ENCODE assay signal across 8 cellular contexts in the genomic region with DNA sequence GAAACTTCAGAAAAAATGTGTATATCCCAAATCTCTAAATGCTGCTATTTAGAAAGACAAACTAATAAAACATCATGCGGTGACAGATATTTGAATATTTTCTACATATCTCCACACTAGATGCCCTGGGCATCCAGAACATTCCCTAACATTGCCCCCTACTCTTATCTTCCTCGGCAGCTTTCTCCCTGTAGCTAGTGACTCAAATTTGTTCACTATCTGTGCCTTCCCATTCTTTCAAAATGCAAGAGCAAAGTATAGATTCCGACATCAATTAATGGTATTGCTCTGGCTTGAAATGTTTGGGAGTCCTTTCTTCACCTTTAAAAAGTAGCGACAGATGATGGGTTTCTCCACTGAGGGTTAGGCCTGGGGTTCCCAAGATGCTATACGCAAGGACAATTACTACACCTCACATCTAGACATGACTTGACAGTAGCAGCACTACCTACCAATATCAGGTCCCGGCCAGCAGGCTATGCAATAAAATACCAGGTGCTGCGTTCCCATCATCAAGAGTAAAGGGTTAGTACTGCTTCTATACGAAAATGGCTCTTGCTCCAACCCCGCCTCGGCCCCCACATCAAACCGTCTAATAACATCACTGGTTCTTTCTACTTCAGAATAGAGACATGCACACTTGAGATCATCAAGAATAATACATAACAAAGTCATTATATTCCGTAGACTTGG. TPM values are rescaled to one million over a fixed set of nuclear protein-coding genes. Genes with fewer than 3 reads are reported as not detected.
A peak's percentile ranks its signal among the peaks of the same experiment; 100 is the strongest.
DNase-seq lines count a peak whose midpoint lies in the region; ATAC-seq and TF ChIP-seq lines count a peak whose summit lies in the region.

No MANE protein-coding gene starts in this region.

- BruUV-seq in Caco-2 (replicated peaks; lab: Mats Ljungman, UMichigan): TSS peak; percentile 71

- H3K27me3 Mint-ChIP-seq in Caco-2 (ENCODE audit: insufficient read depth, unreplicated experiment): no peaks in the 10 kb centered on the region

- POLR2A ChIA-PET in Caco-2 (lab: Charles Lee): no interaction called here

- no peaks in the 10 kb centered on the region for H3K9me3 Mint-ChIP-seq in Caco-2 (ENCODE audit: unreplicated experiment)

- peak overlapping the region; percentile 92 for H3K9ac ChIP-seq in skeletal muscle satellite cell (ENCODE audit: low read depth, low read length)

- peak overlapping the region; percentile 67 for H3K4me3 ChIP-seq in Caco-2 (ENCODE audit: low read depth, low read length)
- peak overlapping the region; percentile 73; the same call in 1 of the 2 replicates for H3K4me3 ChIP-seq in iPS DF 6.9 (ENCODE audit: low read length)
- H3K4me3 ChIP-seq in skeletal muscle satellite cell (ENCODE audit: low read length): peak overlapping the region; percentile 83

- no peak for TF ChIP-seq CTCF in Caco-2 (IDR thresholded peaks at IDR 0.05; ENCODE audit: insufficient read depth in 1 of 2, low read depth in 1 of 2, low read length in 1 of 2, severe bottlenecking in 1 of 2, unreplicated experiment in 1 of 2)

- H3K27ac ChIP-seq in angular gyrus (ENCODE audit: low read depth, low read length) (peak overlapping the region; percentile 90), iPS DF 6.9 (ENCODE audit: low read length) (no peak overlapping the region)

- H3K36me3 ChIP-seq in Caco-2 (ENCODE audit: control insufficient read depth, insufficient read depth, low read length): no peaks in the 10 kb centered on the region; the same call in 1 of the 2 replicates
- H3K36me3 ChIP-seq in iPS DF 6.9 (ENCODE audit: control insufficient read depth, insufficient read depth, low read length): no peaks in the 10 kb centered on the region; the same call in 1 of the 2 replicates
- H3K36me3 ChIP-seq in skeletal muscle satellite cell (ENCODE audit: insufficient read depth, low read length): peaks cover 14% of the 10 kb centered on the region

- H3K27ac Mint-ChIP-seq in Caco-2 (ENCODE audit: unreplicated experiment): peak overlapping the region; percentile 95

- WGBS in iPS DF 6.9 (ENCODE audit: insufficient coverage, insufficient read length): no CpG with 5 or more reads among the region's 12 CpGs

- H3K4me2 ChIP-seq in skeletal muscle satellite cell (ENCODE audit: low read length): peak overlapping the region; percentile 91

- CTCF ChIA-PET in Caco-2 (lab: Charles Lee): no interaction called here

- H3K4me3 Mint-ChIP-seq in Caco-2 (ENCODE audit: unreplicated experiment): peak overlapping the region; percentile 88

- DNase-seq in Caco-2 (peak in 1 of 2 experiments; percentile 20), NCI-H526 treated with DMSO at 0.1 percent for 48 hours (lab: John Stamatoyannopoulos, UW) (peak; percentile 16), iPS DF 6.9 (ENCODE audit: low read depth, low spot score) (no peak), AG08396 (ENCODE audit: low spot score) (no peak)

- intact Hi-C loops in Caco-2 (cut with micrococcal nuclease; ENCODE audit: unreplicated experiment): loop anchor here (1.0 kb wide), 1 partner anchor 80 kb away; a partner anchor contains a TSS

- peak; percentile 12 for ATAC-seq in GM21737 (IDR thresholded peaks at IDR 0.05; ENCODE audit: unreplicated experiment)
- no peak for ATAC-seq in HG02884 (IDR thresholded peaks at IDR 0.05; ENCODE audit: unreplicated experiment)

- H3K36me3 Mint-ChIP-seq in Caco-2 (ENCODE audit: insufficient read depth, unreplicated experiment): peaks cover 28% of the 10 kb centered on the region

- H3K9me3 ChIP-seq in Caco-2 (no peaks in the 10 kb centered on the region), iPS DF 6.9 (ENCODE audit: control insufficient read depth, insufficient read depth, low read length) (no peaks in the 10 kb centered on the region), skeletal muscle satellite cell (replicated peaks; ENCODE audit: low read length) (no peaks in the 10 kb centered on the region)

- H3K4me1 ChIP-seq in Caco-2 (no peaks in the 10 kb centered on the region), iPS DF 6.9 (ENCODE audit: control insufficient read depth, insufficient read depth, low read length) (no peaks in the 10 kb centered on the region), skeletal muscle satellite cell (ENCODE audit: control insufficient read depth, insufficient read depth, low read length) (peaks cover 10% of the 10 kb centered on the region)

- H3K27me3 ChIP-seq in Caco-2 (replicated peaks; ENCODE audit: control insufficient read depth, insufficient read depth, low read length) (no peaks in the 10 kb centered on the region), iPS DF 6.9 (ENCODE audit: control insufficient read depth, insufficient read depth, low read length) (no peaks in the 10 kb centered on the region), skeletal muscle satellite cell (ENCODE audit: control insufficient read depth, insufficient read depth, low read length) (no peaks in the 10 kb centered on the region)

- peaks cover 6% of the 10 kb centered on the region for H3K4me1 Mint-ChIP-seq in Caco-2 (ENCODE audit: low read depth, unreplicated experiment)

RNA-seq across cellular contexts. Expression of a gene that starts 0.6 kb away (rescaled TPM):
- total RNA-seq in Caco-2 (2022): 21.9 and 22.3 TPM in 2 replicates
- total RNA-seq in skeletal muscle satellite cell (2012; rRNA removed): 26.9 and 30.6 TPM in 2 replicates

RNA-seq across cellular contexts. Expression of a gene that starts 28.2 kb away (rescaled TPM):
- total RNA-seq in Caco-2 (2022): 22.0 and 23.7 TPM in 2 replicates
- 6.6 and 8.4 TPM in 2 replicates for total RNA-seq in skeletal muscle satellite cell (2012; rRNA removed)
